ENCODE assay signal across 19 cellular contexts in genomic region chr4:16055454-16055853, GRCh38. TPM values are rescaled to one million over a fixed set of nuclear protein-coding genes. Genes with fewer than 3 reads are reported as not detected.
"Had no signal": no experiment of that assay in that cellular context is flagged by ENCODE, and none has a peak within 500 bp of the region (broad histone marks: within the 10 kb centered on the region; RNA-seq: fewer than 3 reads in every experiment).

No MANE protein-coding gene starts in this region.

- H3K4me3 Mint-ChIP-seq: activated CD4-positive, alpha-beta memory T cell treated with anti-CD3 and anti-CD28 coated beads, Interleukin-2, amount 10 ng/mL, durations not matched to agents 7 days and 5 days; activated CD4-positive, alpha-beta T cell treated with anti-CD3 and anti-CD28 coated beads, Interleukin-2, amount 10 ng/mL, durations not matched to agents 24 days and 14 days; activated naive CD4-positive, alpha-beta T cell treated with anti-CD3 and anti-CD28 coated beads, Interleukin-2, amount 10 ng/mL, durations not matched to agents 7 days and 5 days; activated T-cell treated with anti-CD3 and anti-CD28 coated beads, Interleukin-2, amount 50 U/mL, for 72 hours; memory B cell; stimulated activated effector memory CD8-positive, alpha-beta T cell treated with anti-CD3 and anti-CD28 coated beads, Interleukin-12 subunit alpha, Interleukin-12 subunit beta, amount 100 ng/mL, for 72 hours; T-helper 17 cell had no signal

- H3K27ac Mint-ChIP-seq: activated CD4-positive, alpha-beta memory T cell treated with anti-CD3 and anti-CD28 coated beads, Interleukin-2, amount 10 ng/mL, durations not matched to agents 7 days and 5 days; activated CD4-positive, alpha-beta T cell treated with anti-CD3 and anti-CD28 coated beads, Interleukin-2, amount 10 ng/mL, durations not matched to agents 24 days and 14 days; activated naive CD4-positive, alpha-beta T cell treated with anti-CD3 and anti-CD28 coated beads, Interleukin-2, amount 10 ng/mL, durations not matched to agents 7 days and 5 days; activated T-cell treated with anti-CD3 and anti-CD28 coated beads, Interleukin-2, amount 50 U/mL, for 72 hours; memory B cell; stimulated activated effector memory CD8-positive, alpha-beta T cell treated with anti-CD3 and anti-CD28 coated beads, Interleukin-12 subunit alpha, Interleukin-12 subunit beta, amount 100 ng/mL, for 72 hours; T-helper 17 cell had no signal

- DNase-seq: activated CD4-positive, alpha-beta memory T cell treated with anti-CD3 and anti-CD28 coated beads, Interleukin-2, amount 10 ng/mL, durations not matched to agents 7 days and 5 days; activated CD4-positive, alpha-beta T cell treated with anti-CD3 and anti-CD28 coated beads, Interleukin-2, amount 10 ng/mL, durations not matched to agents 24 days and 14 days; activated effector memory CD4-positive, alpha-beta T cell treated with Interleukin-2 at 50 U/mL for 16 hours; activated naive CD4-positive, alpha-beta T cell treated with anti-CD3 and anti-CD28 coated beads, Interleukin-2, amount 10 ng/mL, durations not matched to agents 7 days and 5 days; activated T-cell treated with anti-CD3 and anti-CD28 coated beads, Interleukin-2, amount 50 U/mL, for 72 hours; cortex of kidney; erythroblast; foreskin fibroblast; right lobe of liver; stimulated activated CD4-positive, alpha-beta T cell treated with anti-CD3 and anti-CD28 coated beads, Interleukin-2, amount 100 ng/mL, for 24 hours; SW 1271; T-helper 17 cell; upper lobe of left lung had no signal

- H3K36me3 Mint-ChIP-seq: activated naive CD4-positive, alpha-beta T cell treated with anti-CD3 and anti-CD28 coated beads, Interleukin-2, amount 10 ng/mL, durations not matched to agents 7 days and 5 days; memory B cell; stimulated activated effector memory CD8-positive, alpha-beta T cell treated with anti-CD3 and anti-CD28 coated beads, Interleukin-12 subunit alpha, Interleukin-12 subunit beta, amount 100 ng/mL, for 72 hours had no signal

- H3K9me3 Mint-ChIP-seq: activated CD4-positive, alpha-beta memory T cell treated with anti-CD3 and anti-CD28 coated beads, Interleukin-2, amount 10 ng/mL, durations not matched to agents 7 days and 5 days; activated CD4-positive, alpha-beta T cell treated with anti-CD3 and anti-CD28 coated beads, Interleukin-2, amount 10 ng/mL, durations not matched to agents 24 days and 14 days; activated naive CD4-positive, alpha-beta T cell treated with anti-CD3 and anti-CD28 coated beads, Interleukin-2, amount 10 ng/mL, durations not matched to agents 7 days and 5 days; activated T-cell treated with anti-CD3 and anti-CD28 coated beads, Interleukin-2, amount 50 U/mL, for 72 hours; memory B cell; stimulated activated effector memory CD8-positive, alpha-beta T cell treated with anti-CD3 and anti-CD28 coated beads, Interleukin-12 subunit alpha, Interleukin-12 subunit beta, amount 100 ng/mL, for 72 hours had no signal

- H3K4me1 Mint-ChIP-seq: activated CD4-positive, alpha-beta memory T cell treated with anti-CD3 and anti-CD28 coated beads, Interleukin-2, amount 10 ng/mL, durations not matched to agents 7 days and 5 days; activated CD4-positive, alpha-beta T cell treated with anti-CD3 and anti-CD28 coated beads, Interleukin-2, amount 10 ng/mL, durations not matched to agents 24 days and 14 days; activated naive CD4-positive, alpha-beta T cell treated with anti-CD3 and anti-CD28 coated beads, Interleukin-2, amount 10 ng/mL, durations not matched to agents 7 days and 5 days; memory B cell; stimulated activated effector memory CD8-positive, alpha-beta T cell treated with anti-CD3 and anti-CD28 coated beads, Interleukin-12 subunit alpha, Interleukin-12 subunit beta, amount 100 ng/mL, for 72 hours; T-helper 17 cell had no signal

- H3K27ac ChIP-seq: cardiac muscle cell, parathyroid adenoma, right lobe of liver, skin epidermis, upper lobe of left lung had no signal

RNA-seq across cellular contexts. Expression of gene PROM1, which starts 28.4 kb away (rescaled TPM):
- total RNA-seq: activated CD4-positive, alpha-beta memory T cell treated with anti-CD3 and anti-CD28 coated beads, Interleukin-2, amount 10 ng/mL, durations not matched to agents 7 days and 5 days; activated CD4-positive, alpha-beta T cell treated with anti-CD3 and anti-CD28 coated beads, Interleukin-2, amount 10 ng/mL, durations not matched to agents 24 days and 14 days; myocyte; T-helper 17 cell had no signal
